ENCODE assay signal across 13 cellular contexts in the genomic region with DNA sequence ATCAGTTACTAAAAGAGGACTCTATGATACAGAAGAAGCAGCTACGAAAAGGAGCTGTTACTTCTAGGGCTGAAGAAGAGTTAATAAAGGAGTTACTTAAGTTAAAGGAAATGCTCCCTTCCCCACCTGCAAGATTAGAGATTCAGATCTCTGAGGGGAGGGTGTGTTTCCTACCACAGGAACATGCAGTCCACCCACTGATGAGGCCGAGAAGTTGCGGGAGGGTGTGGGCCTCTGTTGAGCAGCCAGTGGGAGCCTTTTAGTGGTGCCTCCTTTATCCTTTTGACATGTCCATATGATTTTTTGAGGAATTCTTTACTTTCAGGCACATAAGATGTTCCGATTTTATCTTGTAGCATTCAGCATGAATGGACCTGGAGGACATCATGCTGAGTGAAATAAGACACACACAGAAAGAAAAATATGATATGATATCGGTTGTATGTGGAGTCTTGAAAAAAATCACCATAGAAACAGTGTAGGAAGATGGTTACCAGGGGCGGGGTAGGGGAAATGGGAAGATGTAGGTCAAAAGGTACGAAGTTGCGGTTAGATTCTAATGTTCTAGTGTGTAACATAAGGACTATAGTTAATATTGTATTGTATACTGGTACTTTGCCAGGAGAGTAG. TPM values are rescaled to one million over a fixed set of nuclear protein-coding genes. Genes with fewer than 3 reads are reported as not detected.
DNase-seq lines count a peak whose midpoint lies in the region; ATAC-seq, FAIRE-seq and TF ChIP-seq lines count a peak whose summit lies in the region.
"Had no signal": no experiment of that assay in that cellular context is flagged by ENCODE, and none has a peak within 500 bp of the region (broad histone marks: within the 10 kb centered on the region; RNA-seq: fewer than 3 reads in every experiment).

No MANE protein-coding gene starts in this region.

- no peaks in the 10 kb centered on the region for H3K36me3 ChIP-seq in CD8-positive, alpha-beta memory T cell (ENCODE audit: insufficient read depth, low read length)
- H3K36me3 ChIP-seq: breast epithelium, ovary had no signal

- H3K4me1 Mint-ChIP-seq in CD8-positive, alpha-beta memory T cell: peaks cover 81 to 82% (median 81%) of the 10 kb centered on the region in 3 donors
- peaks cover 18% of the 10 kb centered on the region for H3K4me1 Mint-ChIP-seq in neural crest cell

- no peaks in the 10 kb centered on the region for H3K9me3 ChIP-seq in CD8-positive, alpha-beta memory T cell (ENCODE audit: low read length)
- H3K9me3 ChIP-seq: breast epithelium, gastroesophageal sphincter, ovary had no signal

- POLR2A ChIA-PET in CD8-positive, alpha-beta memory T cell (lab: Charles Lee): no interaction called here

- no peak for TF ChIP-seq POLR2A in GM12891 (IDR thresholded peaks at IDR 0.05; ENCODE audit: low read depth, low read length)

- intact Hi-C loops in left cardiac atrium (cut with DNase I): loop anchor here (5.0 to 10.0 kb wide), 2 partner anchors 81 to 83 kb away; no protein-coding TSS in a partner anchor

- peak overlapping the region; percentile 76 to 98 (median 92) for H3K27ac Mint-ChIP-seq in CD8-positive, alpha-beta memory T cell
- H3K27ac Mint-ChIP-seq in neural crest cell (ENCODE audit: unreplicated experiment): no peak overlapping the region

- peak overlapping the region; percentile 72 for H3K27ac ChIP-seq in CD8-positive, alpha-beta memory T cell (ENCODE audit: low read depth, low read length)
- H3K27ac ChIP-seq: breast epithelium, gastroesophageal sphincter, ovary, SK-N-MC had no signal

- peaks cover 0 to 3% (median 2%) of the 10 kb centered on the region in 5 donors for H3K9me3 Mint-ChIP-seq in CD8-positive, alpha-beta memory T cell
- H3K9me3 Mint-ChIP-seq in neural crest cell: peaks cover 10% of the 10 kb centered on the region

- FAIRE-seq in GM12891 (lab: Jason Lieb, UNC): no peak

- H3K36me3 Mint-ChIP-seq in CD8-positive, alpha-beta memory T cell: peaks cover 4 to 17% (median 4%) of the 10 kb centered on the region in 3 donors
- peaks cover 28% of the 10 kb centered on the region for H3K36me3 Mint-ChIP-seq in neural crest cell (ENCODE audit: low read depth)

- TF ChIP-seq CTCF in neural crest cell (conservative IDR thresholded peaks at IDR 0.05): no peak

- H3K27me3 Mint-ChIP-seq in CD8-positive, alpha-beta memory T cell: no peaks in the 10 kb centered on the region
- H3K27me3 Mint-ChIP-seq in neural crest cell (ENCODE audit: low read depth): no peaks in the 10 kb centered on the region

- H3K4me3 Mint-ChIP-seq in CD8-positive, alpha-beta memory T cell: peak overlapping the region; percentile 70 to 95 (median 90)
- H3K4me3 Mint-ChIP-seq in neural crest cell: peak overlapping the region; percentile 61

- peak; percentile 32 to 84 (median 69) for DNase-seq in CD8-positive, alpha-beta memory T cell
- DNase-seq in activated CD4-positive, alpha-beta T cell treated with anti-CD3 and anti-CD28 coated beads for 48 hours: peak; percentile 46
- DNase-seq in activated T-helper 9 cell treated with anti-CD3 and anti-CD28 coated beads, Interleukin-2, amount 50 U/mL, for 16 hours (ENCODE audit: low read depth): peak; percentile 52
- DNase-seq in neural crest cell (ENCODE audit: low read depth, low spot score) (no peak), left cardiac atrium (no peak), NCI-H446 treated with DMSO at 0.1 percent for 48 hours (lab: John Stamatoyannopoulos, UW) (no peak), SKM-1 treated with dmso at 0.1 percent for 144 hours (lab: John Stamatoyannopoulos, UW; ENCODE audit: unreplicated experiment) (no peak), GM12891 (ENCODE audit: insufficient read length, low spot score) (no peak)
- DNase-seq: MV-4-11, ovary had no signal

- H3K4me3 ChIP-seq in CD8-positive, alpha-beta memory T cell (ENCODE audit: low read length): peak overlapping the region; percentile 29
- H3K4me3 ChIP-seq: breast epithelium, gastroesophageal sphincter, ovary, SK-N-MC had no signal

- CTCF ChIA-PET in CD8-positive, alpha-beta memory T cell (lab: Charles Lee): interaction anchor here (1.2 to 9.9 kb wide), 3 partner anchors 7 to 94 kb away, joined by 4 to 192 read pairs (median 132); no protein-coding TSS in a partner anchor

- H3K4me1 ChIP-seq in CD8-positive, alpha-beta memory T cell (ENCODE audit: insufficient read depth, low read length): peaks cover 80% of the 10 kb centered on the region
- H3K4me1 ChIP-seq: breast epithelium had no signal

- no peaks in the 10 kb centered on the region for H3K27me3 ChIP-seq in CD8-positive, alpha-beta memory T cell (ENCODE audit: insufficient read depth, low read length, poor library complexity, severe bottlenecking)
- H3K27me3 ChIP-seq: breast epithelium, gastroesophageal sphincter, ovary had no signal

- no peak for ATAC-seq in left cardiac atrium
- ATAC-seq: gastroesophageal sphincter had no signal

TF ChIP-seq in GM12891, 5 proteins besides CTCF, POLR2A, EP300 and RAD21:
- TF ChIP-seq POLR2AphosphoS5 (IDR thresholded peaks at IDR 0.05; ENCODE audit: low read depth, low read length) (no peak), PAX5 (IDR thresholded peaks at IDR 0.05; ENCODE audit: insufficient read depth, low read length, severe bottlenecking) (no peak), SPI1 (IDR thresholded peaks at IDR 0.05; ENCODE audit: low read depth, low read length) (no peak), TAF1 (IDR thresholded peaks at IDR 0.05; ENCODE audit: low read depth, low read length) (no peak), POU2F2 (IDR thresholded peaks at IDR 0.05; ENCODE audit: low read depth, low read length) (no peak)
TF ChIP-seq in GM12891: peak in this region for 0.

RNA-seq across cellular contexts. Expression of a gene that starts 4.4 kb away (rescaled TPM):
- 100 to 1,000 TPM; 226 to 248 TPM for total RNA-seq in CD8-positive, alpha-beta memory T cell
- 329 TPM for polyA plus RNA-seq in CD8-positive, alpha-beta memory T cell
- total RNA-seq in neural crest cell (143 and 151 TPM in 2 replicates), left cardiac atrium (100 to 1,000 TPM in 1 of 2 donors, 10 to 100 TPM in 1; 90.0 to 104 TPM)
- polyA plus RNA-seq in GM12891 (2012; ENCODE audit: low read depth, missing spikeins): 103 TPM

RNA-seq across cellular contexts. Expression of a gene that starts 35.5 kb away (rescaled TPM):
- 10 to 100 TPM; 11.5 to 12.3 TPM for total RNA-seq in CD8-positive, alpha-beta memory T cell
- polyA plus RNA-seq in CD8-positive, alpha-beta memory T cell: 364 TPM
- 5.8 and 7.0 TPM in 2 replicates for total RNA-seq in neural crest cell
- 1 to 10 TPM; 3.1 to 7.7 TPM for total RNA-seq in left cardiac atrium
- 1.5 TPM for polyA plus RNA-seq in GM12891 (2012; ENCODE audit: low read depth, missing spikeins)

RNA-seq across cellular contexts. Expression of a gene that starts 39.6 kb away (rescaled TPM):
- 10 to 100 TPM; 18.5 to 19.5 TPM for total RNA-seq in CD8-positive, alpha-beta memory T cell
- polyA plus RNA-seq in CD8-positive, alpha-beta memory T cell: 21.0 TPM
- 108 and 111 TPM in 2 replicates for total RNA-seq in neural crest cell
- 10 to 100 TPM; 20.1 to 20.3 TPM for total RNA-seq in left cardiac atrium
- polyA plus RNA-seq in GM12891 (2012; ENCODE audit: low read depth, missing spikeins): 8.7 TPM

Comparison
In these comparisons a context has a peak if more than half of its experiments do, and no peak if none do; other contexts are left out.
1. DNase-seq: peak in CD8-positive, alpha-beta memory T cell (5 of 5), activated CD4-positive, alpha-beta T cell treated with anti-CD3 and anti-CD28 coated beads for 48 hours (single experiment) and activated T-helper 9 cell treated with anti-CD3 and anti-CD28 coated beads, Interleukin-2, amount 50 U/mL, for 16 hours (single experiment); none in neural crest cell (single experiment), left cardiac atrium (single experiment), NCI-H446 treated with DMSO at 0.1 percent for 48 hours (single experiment), SKM-1 treated with dmso at 0.1 percent for 144 hours (single experiment) and GM12891 (single experiment).